In genomic region chr17:83012873-83013778, GRCh38 we compare ENCODE assay signal across 15 cellular contexts.
DNase-seq lines count a peak whose midpoint lies in the region; ATAC-seq and TF ChIP-seq lines count a peak whose summit lies in the region.
"Had no signal": no experiment of that assay in that cellular context is flagged by ENCODE, and none has a peak within 500 bp of the region (broad histone marks: within the 10 kb centered on the region; RNA-seq: fewer than 3 reads in every experiment).

No MANE protein-coding gene starts in this region.

- no peak overlapping the region for H3T11ph ChIP-seq in H9 (ENCODE audit: low read length)

- H3K56ac ChIP-seq in H9 (ENCODE audit: insufficient read length, low read depth, low read length), result no peak overlapping the region

- H2BK5ac ChIP-seq in H9 (ENCODE audit: insufficient read length, low read length), result no peak overlapping the region

- H4K5ac ChIP-seq in H9 (ENCODE audit: insufficient read length, low read depth, low read length), result no peak overlapping the region

- H3K9me3 Mint-ChIP-seq in H9, result no peaks in the 10 kb centered on the region; a peak in 2 of 5 replicates
- H3K9me3 Mint-ChIP-seq in brain, result peaks cover 0 to 26% (median 4%) of the 10 kb centered on the region in 5 experiments
- H3K9me3 Mint-ChIP-seq: activated T-cell treated with anti-CD3 and anti-CD28 coated beads, Interleukin-2, amount 50 U/mL, for 72 hours; natural killer cell had no signal

- H4K20me1 ChIP-seq in H9 (ENCODE audit: control insufficient read depth, insufficient read depth, insufficient read length), result no peaks in the 10 kb centered on the region
- H4K20me1 ChIP-seq in GM23248 (ENCODE audit: insufficient read depth), result no peaks in the 10 kb centered on the region

- H3K18ac ChIP-seq in H9 (ENCODE audit: insufficient read length, low read depth, low read length), result peak overlapping the region; percentile 40

- no peak overlapping the region for H2BK12ac ChIP-seq in H9 (ENCODE audit: insufficient read length, low read depth, low read length)

- H2BK15ac ChIP-seq in H9 (ENCODE audit: low read depth, low read length), result no peak overlapping the region

- no CpG with 5 or more reads among the region's 41 CpGs for WGBS in H9 (ENCODE audit: extremely low coverage, insufficient read length, low lambda C conversion rate)
- 89 to 90% methylated on average over 30 to 41 of the region's 41 CpGs for whole genome bisulfite sequencing in GM23248 (ENCODE audit: low coverage in 1 of 2, low lambda C conversion rate in 2 of 2, missing lambda C conversion rate in 2 of 2), 2 experiments

- in situ Hi-C loops in gastrocnemius medialis (cut with MboI; ENCODE audit: low sequenced_read_pairs in 4 of 4), result no loop called here
- in situ Hi-C loops in GM23248 (cut with MboI), result no loop called here

- H3K4me1 ChIP-seq in H9 (ENCODE audit: insufficient read depth, low read length), result no peaks in the 10 kb centered on the region; the same call in 1 of the 2 replicates
- H3K4me1 ChIP-seq in left lung, result peaks cover 5 to 10% of the 10 kb centered on the region in 2 donors
- H3K4me1 ChIP-seq in gastrocnemius medialis, result no peaks in the 10 kb centered on the region
- peaks cover 10% of the 10 kb centered on the region; the same call in 1 of the 2 replicates for H3K4me1 ChIP-seq in GM23248 (ENCODE audit: insufficient read depth)
- H3K4me1 ChIP-seq: BE2C had no signal

- H3K36me3 ChIP-seq in left lung, result peaks cover 0 to 6% of the 10 kb centered on the region in 2 donors
- H3K36me3 ChIP-seq in gastrocnemius medialis, result no peaks in the 10 kb centered on the region
- H3K36me3 ChIP-seq in GM23248 (ENCODE audit: low read depth), result no peaks in the 10 kb centered on the region
- H3K36me3 ChIP-seq: BE2C, cardiac muscle cell had no signal

- H3K27ac Mint-ChIP-seq in H9 (0 out of 7 replicates have a peak overlapping the region, but pooled peaks of 1 of the 3 experiments have one; percentile 15), brain (peak overlapping the region in 3 of 5 experiments; percentile 80 to 96 (median 86))
- H3K27ac Mint-ChIP-seq: activated T-cell treated with anti-CD3 and anti-CD28 coated beads, Interleukin-2, amount 50 U/mL, for 72 hours; natural killer cell had no signal

- H2BK20ac ChIP-seq in H9 (ENCODE audit: low read depth, low read length, poor library complexity, severe bottlenecking), result no peak overlapping the region

- no peak overlapping the region for H3K14ac ChIP-seq in H9 (ENCODE audit: insufficient read depth, low read length)

- no peak overlapping the region for H2AK5ac ChIP-seq in H9 (ENCODE audit: insufficient read length, low read length)

- intact Hi-C loops in left lung (cut with DNase I), result no loop called here
- intact Hi-C loops in gastrocnemius medialis (cut with DNase I; ENCODE audit: low total_unique reads), result no loop called here

- H3K4me2 ChIP-seq in H9 (ENCODE audit: insufficient read depth, insufficient read length, low read length), result no peak overlapping the region
- H3K4me2 ChIP-seq in GM23248 (ENCODE audit: unreplicated experiment), result no peak overlapping the region

- H2AFZ ChIP-seq in H9 (ENCODE audit: low read length), result no peak overlapping the region
- H2AFZ ChIP-seq in GM23248, result no peak overlapping the region

- H3K23me2 ChIP-seq in H9 (ENCODE audit: insufficient read length, low read depth, low read length, poor library complexity, severe bottlenecking), result no peaks in the 10 kb centered on the region

- no peak overlapping the region for H4K91ac ChIP-seq in H9 (ENCODE audit: insufficient read length, low read depth, low read length)

- H3K4me3 ChIP-seq in left lung (no peak overlapping the region), gastrocnemius medialis (no peak overlapping the region), GM23248 (no peak overlapping the region)
- H3K4me3 ChIP-seq: cardiac muscle cell had no signal

- no peak overlapping the region for H3K4ac ChIP-seq in H9 (ENCODE audit: low read depth, low read length)

- H3K27ac ChIP-seq in H9 (ENCODE audit: insufficient read length, low read depth, low read length) (no peak overlapping the region), left lung (peak overlapping the region in 1 of 2 donors; percentile 44), gastrocnemius medialis (no peak overlapping the region), GM23248 (no peak overlapping the region)
- H3K27ac ChIP-seq: cardiac muscle cell had no signal

- no peaks in the 10 kb centered on the region for H3K27me3 Mint-ChIP-seq in H9 (ENCODE audit: low read depth)
- no peaks in the 10 kb centered on the region for H3K27me3 Mint-ChIP-seq in brain

- H3F3A ChIP-seq in GM23248 (ENCODE audit: insufficient read depth), result no peaks in the 10 kb centered on the region

- TF ChIP-seq CTCF in H9 (conservative IDR thresholded peaks at IDR 0.05), result no peak
- TF ChIP-seq CTCF in brain (conservative IDR thresholded peaks at IDR 0.05), result no peak
- TF ChIP-seq CTCF in left lung (IDR thresholded peaks at IDR 0.05), result no peak
- no peak for TF ChIP-seq CTCF in gastrocnemius medialis (IDR thresholded peaks at IDR 0.05 in 4 of 5, conservative IDR thresholded peaks at IDR 0.05 in 1 of 5)

- H3K79me2 ChIP-seq in H9 (ENCODE audit: insufficient read depth, low read length), result no peaks in the 10 kb centered on the region
- no peaks in the 10 kb centered on the region for H3K79me2 ChIP-seq in GM23248 (ENCODE audit: insufficient read depth)

- ATAC-seq in left lung, result peak; percentile 52
- no peak for ATAC-seq in gastrocnemius medialis
- ATAC-seq in HG03342 (IDR thresholded peaks at IDR 0.05; ENCODE audit: unreplicated experiment), result no peak
- ATAC-seq: activated T-cell treated with anti-CD3 and anti-CD28 coated beads, Interleukin-2, amount 50 U/mL, for 72 hours; natural killer cell had no signal

- H3K36me3 Mint-ChIP-seq in H9 (ENCODE audit: insufficient read depth in 1 of 3, low read depth in 3 of 3), result peaks cover 2 to 4% (median 3%) of the 10 kb centered on the region in 3 experiments; a peak in 3 of 7 replicates
- H3K36me3 Mint-ChIP-seq in brain, result peaks cover 35% of the 10 kb centered on the region
- H3K36me3 Mint-ChIP-seq: natural killer cell had no signal

- H3K27me3 ChIP-seq in H9 (ENCODE audit: insufficient read depth, low read length), result no peaks in the 10 kb centered on the region
- H3K27me3 ChIP-seq in left lung, result no peaks in the 10 kb centered on the region
- no peaks in the 10 kb centered on the region for H3K27me3 ChIP-seq in gastrocnemius medialis
- no peaks in the 10 kb centered on the region for H3K27me3 ChIP-seq in GM23248 (replicated peaks; ENCODE audit: insufficient read depth)
- H3K27me3 ChIP-seq: BE2C, cardiac muscle cell had no signal

- no peak for TF ChIP-seq POLR2A in gastrocnemius medialis (IDR thresholded peaks at IDR 0.05)

- peak; percentile 99 for DNase-seq in AG08396 (ENCODE audit: low spot score)
- DNase-seq in H9, result no peak
- DNase-seq in left lung, result no peak
- no peak for DNase-seq in gastrocnemius medialis
- DNase-seq in GM23248, result no peak
- DNase-seq in COR-L47 (lab: John Stamatoyannopoulos, UW), result no peak
- DNase-seq: activated T-cell treated with anti-CD3 and anti-CD28 coated beads, Interleukin-2, amount 50 U/mL, for 72 hours; BE2C; natural killer cell; NCI-H1417; NCI-H774; stimulated activated CD4-positive, alpha-beta T cell treated with anti-CD3 and anti-CD28 coated beads, Interleukin-12 subunit alpha, Interleukin-12 subunit beta, amount 100 ng/mL, for 4 hours had no signal

- H3K79me1 ChIP-seq in H9 (ENCODE audit: insufficient read depth, low read depth, low read length, poor library complexity, severe bottlenecking), result no peaks in the 10 kb centered on the region

- no peak overlapping the region for H3K4me3 Mint-ChIP-seq in H9
- H3K4me3 Mint-ChIP-seq in brain, result peak overlapping the region in 2 of 5 experiments; percentile 26 to 57
- H3K4me3 Mint-ChIP-seq: activated T-cell treated with anti-CD3 and anti-CD28 coated beads, Interleukin-2, amount 50 U/mL, for 72 hours; natural killer cell had no signal

- H3K9ac ChIP-seq in H9 (ENCODE audit: extremely low read depth, insufficient read length, low read length) (no peak overlapping the region), GM23248 (no peak overlapping the region)

- H3K9me3 ChIP-seq in H9 (ENCODE audit: control insufficient read depth, low read depth, low read length), result peaks cover 3% of the 10 kb centered on the region
- no peaks in the 10 kb centered on the region for H3K9me3 ChIP-seq in left lung
- H3K9me3 ChIP-seq in gastrocnemius medialis, result no peaks in the 10 kb centered on the region
- no peaks in the 10 kb centered on the region for H3K9me3 ChIP-seq in GM23248 (ENCODE audit: low read depth)
- H3K9me3 ChIP-seq: BE2C had no signal

- H4K8ac ChIP-seq in H9 (replicated peaks; ENCODE audit: insufficient read length, low read depth, low read length), result no peak overlapping the region

- no peak overlapping the region for H3K23ac ChIP-seq in H9 (ENCODE audit: insufficient read length, low read depth, low read length)

- H3K4me1 Mint-ChIP-seq in H9, result peaks cover 4 to 13% of the 10 kb centered on the region in 2 experiments
- H3K4me1 Mint-ChIP-seq in brain, result peaks cover 21% of the 10 kb centered on the region
- H3K4me1 Mint-ChIP-seq: natural killer cell had no signal

- H3K9me2 ChIP-seq in GM23248 (ENCODE audit: insufficient read depth), result no peaks in the 10 kb centered on the region

- no peak overlapping the region for H2BK120ac ChIP-seq in H9 (ENCODE audit: low read depth, low read length, poor library complexity, severe bottlenecking)
